Comparison of ENCODE assay signal across 1 cellular context in genomic region chr1:202625416-202626360, GRCh38.
TF ChIP-seq lines count a peak whose summit lies in the region.

No MANE protein-coding gene starts in this region.

TF ChIP-seq in HCT116, 20 proteins besides CTCF, POLR2A, EP300 and RAD21 (continued from another document):
- TF ChIP-seq JUND (IDR thresholded peaks at IDR 0.05) (no peak), CBX3 (IDR thresholded peaks at IDR 0.05; ENCODE audit: low read depth) (no peak), SIN3A (IDR thresholded peaks at IDR 0.05; ENCODE audit: low read depth) (no peak), POLR2AphosphoS5 (IDR thresholded peaks at IDR 0.05; ENCODE audit: low read depth, low read length) (no peak), SRF (IDR thresholded peaks at IDR 0.05; ENCODE audit: low read depth) (no peak), EGR1 (IDR thresholded peaks at IDR 0.05; ENCODE audit: low read depth) (no peak), CEBPB (IDR thresholded peaks at IDR 0.05; ENCODE audit: low read depth) (no peak), ZFX (IDR thresholded peaks at IDR 0.05) (no peak), TCF7L2 (IDR thresholded peaks at IDR 0.05; ENCODE audit: borderline replicate concordance, extremely low read depth, insufficient read depth, insufficient read length) (no peak), EZH2phosphoT487 (IDR thresholded peaks at IDR 0.05; ENCODE audit: borderline replicate concordance) (no peak), EZH2 (IDR thresholded peaks at IDR 0.05) (no peak), FOSL1 (IDR thresholded peaks at IDR 0.05; ENCODE audit: low read depth) (no peak), ATF3 (IDR thresholded peaks at IDR 0.05) (no peak), ZNF274 (IDR thresholded peaks at IDR 0.05; ENCODE audit: low read depth, low read length) (no peak), REST (IDR thresholded peaks at IDR 0.05; ENCODE audit: low read depth) (no peak)
TF ChIP-seq in HCT116: peak in this region for 0.
